In genomic region chr17:36641877-36642845, GRCh38 we compare ENCODE assay signal across 8 cellular contexts. TPM values are rescaled to one million over a fixed set of nuclear protein-coding genes. Genes with fewer than 3 reads are reported as not detected.
A peak's percentile ranks its signal among the peaks of the same experiment; 100 is the strongest.
DNase-seq lines count a peak whose midpoint lies in the region; ATAC-seq and TF ChIP-seq lines count a peak whose summit lies in the region.

No MANE protein-coding gene starts in this region.

- peaks cover 15% of the 10 kb centered on the region in 2 donors for H3K4me1 Mint-ChIP-seq in effector memory CD8-positive, alpha-beta T cell (ENCODE audit: low read depth in 2 of 2)
- H3K4me1 Mint-ChIP-seq in neural crest cell = peaks cover 17% of the 10 kb centered on the region

- H3K9ac ChIP-seq in BLaER1 (no peak overlapping the region), NT2/D1 (ENCODE audit: insufficient read length, low read depth) (peak overlapping the region; percentile 56)

- H3K9me3 ChIP-seq in BLaER1 (peaks cover 13% of the 10 kb centered on the region), NT2/D1 (ENCODE audit: insufficient read depth, low read length) (no peaks in the 10 kb centered on the region)

- no peaks in the 10 kb centered on the region for H3K36me3 ChIP-seq in BLaER1
- H3K36me3 ChIP-seq in NT2/D1 (ENCODE audit: insufficient read depth, insufficient read length, low read length) = no peaks in the 10 kb centered on the region

- no peaks in the 10 kb centered on the region for H4K20me1 ChIP-seq in BLaER1

- no peak overlapping the region for H3K27ac ChIP-seq in BLaER1

- H3K9me3 Mint-ChIP-seq in effector memory CD8-positive, alpha-beta T cell = no peaks in the 10 kb centered on the region
- H3K9me3 Mint-ChIP-seq in neural crest cell = no peaks in the 10 kb centered on the region

- ATAC-seq in effector memory CD8-positive, alpha-beta T cell (replicated peaks) = no peak
- no peak for ATAC-seq in HG03457 (IDR thresholded peaks at IDR 0.05; ENCODE audit: unreplicated experiment)
- no peak for ATAC-seq in HG03460 (IDR thresholded peaks at IDR 0.05; ENCODE audit: unreplicated experiment)

- no peaks in the 10 kb centered on the region for H3K36me3 Mint-ChIP-seq in effector memory CD8-positive, alpha-beta T cell (ENCODE audit: insufficient read depth)
- no peaks in the 10 kb centered on the region for H3K36me3 Mint-ChIP-seq in neural crest cell (ENCODE audit: low read depth)

- TF ChIP-seq CTCF in neural crest cell (conservative IDR thresholded peaks at IDR 0.05) = no peak

- peak overlapping the region; percentile 77 for H3K4me2 ChIP-seq in BLaER1

- DNase-seq in NT2/D1 (ENCODE audit: low read depth, low spot score) = no peak
- DNase-seq in effector memory CD8-positive, alpha-beta T cell = no peak
- DNase-seq in neural crest cell (ENCODE audit: low read depth, low spot score) = peak; percentile 18
- no peak for DNase-seq in central memory CD4-positive, alpha-beta T cell
- no peak for DNase-seq in middle frontal gyrus (ENCODE audit: extremely low spot score, low spot score)

- peaks cover 22% of the 10 kb centered on the region for H3K4me1 ChIP-seq in BLaER1
- peaks cover 6% of the 10 kb centered on the region for H3K4me1 ChIP-seq in NT2/D1 (ENCODE audit: insufficient read depth, insufficient read length)

- H3K27ac Mint-ChIP-seq in effector memory CD8-positive, alpha-beta T cell = no peak overlapping the region
- H3K27ac Mint-ChIP-seq in neural crest cell (ENCODE audit: unreplicated experiment) = no peak overlapping the region

- H3K27me3 ChIP-seq in BLaER1 (peaks cover 29% of the 10 kb centered on the region), NT2/D1 (ENCODE audit: insufficient read depth, insufficient read length) (peaks cover 62% of the 10 kb centered on the region)

- H3K27me3 Mint-ChIP-seq in effector memory CD8-positive, alpha-beta T cell = peaks cover 83 to 92% of the 10 kb centered on the region in 2 donors
- peaks cover 95% of the 10 kb centered on the region for H3K27me3 Mint-ChIP-seq in neural crest cell (ENCODE audit: low read depth)

- H3K4me3 ChIP-seq in BLaER1 (no peak overlapping the region; the same call in 1 of the 2 replicates), NT2/D1 (ENCODE audit: insufficient read length, low read depth) (peak overlapping the region; percentile 49)

- H3K4me3 Mint-ChIP-seq in effector memory CD8-positive, alpha-beta T cell = peak overlapping the region; percentile 78 to 81
- peak overlapping the region; percentile 83 for H3K4me3 Mint-ChIP-seq in neural crest cell

RNA-seq across cellular contexts. Expression of gene MRM1, which starts 40.8 kb away (rescaled TPM):
- 4.6 and 5.4 TPM in 2 replicates for total RNA-seq in neural crest cell

RNA-seq across cellular contexts. Expression of gene DHRS11, which starts 50.5 kb away (rescaled TPM):
- total RNA-seq in neural crest cell = 12.3 and 14.7 TPM in 2 replicates
